ENCODE assay signal across 1 cellular context in genomic region chr20:51156796-51157119, GRCh38.
TF ChIP-seq lines count a peak whose summit lies in the region.

No MANE protein-coding gene starts in this region.

TF ChIP-seq in IMR-90, 13 proteins besides CTCF, POLR2A, EP300 and RAD21:
- TF ChIP-seq MXI1 (IDR thresholded peaks at IDR 0.05; ENCODE audit: borderline replicate concordance, low read depth, low read length), result no peak
- TF ChIP-seq MAZ (IDR thresholded peaks at IDR 0.05; ENCODE audit: borderline replicate concordance, low read depth, low read length), result no peak
- no peak for TF ChIP-seq NFE2L2 (IDR thresholded peaks at IDR 0.05; ENCODE audit: low read depth, low read length)
- no peak for TF ChIP-seq BHLHE40 (IDR thresholded peaks at IDR 0.05; ENCODE audit: low read depth, low read length)
- TF ChIP-seq RCOR1 (IDR thresholded peaks at IDR 0.05; ENCODE audit: insufficient replicate concordance, low read length), result no peak
- no peak for TF ChIP-seq ELK1 (IDR thresholded peaks at IDR 0.05; ENCODE audit: borderline replicate concordance, low read depth, low read length)
- no peak for TF ChIP-seq MAFK (IDR thresholded peaks at IDR 0.05; ENCODE audit: low read depth, low read length)
- TF ChIP-seq USF2 (IDR thresholded peaks at IDR 0.05; ENCODE audit: low read depth, low read length), result no peak
- no peak for TF ChIP-seq FOS (IDR thresholded peaks at IDR 0.05; ENCODE audit: low read depth, low read length)
